Comparison of ENCODE assay signal across 26 cellular contexts in the genomic region with DNA sequence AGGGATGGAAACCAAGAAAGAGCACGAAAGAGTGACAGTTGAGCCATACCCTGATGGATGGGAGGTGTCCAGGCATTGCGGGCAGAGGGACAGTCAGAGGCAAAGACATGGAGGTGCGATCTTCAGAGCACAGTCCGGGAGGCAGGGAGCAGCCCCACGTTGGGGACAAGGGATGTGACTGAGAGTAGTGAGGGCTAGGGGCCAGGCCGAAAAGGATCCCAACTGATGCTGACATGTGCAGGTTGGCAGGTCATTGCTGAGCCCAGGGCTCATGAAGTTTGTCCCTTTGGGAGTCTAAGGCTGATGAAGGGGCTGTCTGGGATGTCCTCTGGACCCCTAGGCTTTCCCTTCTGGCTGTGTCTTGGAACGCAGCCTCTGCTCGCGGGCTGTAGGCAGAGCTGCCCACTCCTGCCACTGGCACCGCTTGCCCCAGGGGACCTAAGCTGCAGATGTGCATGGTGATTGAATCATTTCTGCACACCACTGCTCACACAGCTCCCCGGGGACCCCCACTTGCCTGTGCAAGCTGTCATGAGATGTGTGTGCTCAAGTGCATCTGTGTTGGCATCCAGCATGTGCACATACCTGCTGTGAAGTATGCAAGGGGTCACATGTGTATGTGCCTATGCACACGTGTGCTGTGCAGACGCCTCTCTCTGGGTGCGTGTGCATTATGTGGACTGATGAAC.
A peak's percentile ranks its signal among the peaks of the same experiment; 100 is the strongest.
DNase-seq lines count a peak whose midpoint lies in the region; ATAC-seq and TF ChIP-seq lines count a peak whose summit lies in the region.
"Had no signal": no experiment of that assay in that cellular context is flagged by ENCODE, and none has a peak within 500 bp of the region (broad histone marks: within the 10 kb centered on the region; RNA-seq: fewer than 3 reads in every experiment).

No MANE protein-coding gene starts in this region.

- no peak overlapping the region for H3K27ac Mint-ChIP-seq in memory B cell
- H3K27ac Mint-ChIP-seq: activated CD4-positive, alpha-beta T cell treated with anti-CD3 and anti-CD28 coated beads, Interleukin-2, amount 10 ng/mL, durations not matched to agents 7 days and 5 days; progenitor cell of endocrine pancreas had no signal

- TF ChIP-seq CTCF in cardiac muscle cell (IDR thresholded peaks at IDR 0.05; ENCODE audit: low read depth, low read length) (no peak), heart left ventricle (IDR thresholded peaks at IDR 0.05) (no peak), OCI-LY7 (conservative IDR thresholded peaks at IDR 0.05; ENCODE audit: low read length) (no peak), upper lobe of left lung (IDR thresholded peaks at IDR 0.05) (no peak)

- no peaks in the 10 kb centered on the region for H3K9me3 ChIP-seq in cardiac muscle cell (ENCODE audit: low read depth)
- H3K9me3 ChIP-seq in heart left ventricle: no peaks in the 10 kb centered on the region
- no peaks in the 10 kb centered on the region for H3K9me3 ChIP-seq in OCI-LY7 (ENCODE audit: low read length)
- no peaks in the 10 kb centered on the region for H3K9me3 ChIP-seq in upper lobe of left lung
- H3K9me3 ChIP-seq: A549, tibial artery had no signal

- peaks cover 2% of the 10 kb centered on the region for H3K9me3 Mint-ChIP-seq in memory B cell
- H3K9me3 Mint-ChIP-seq: activated CD4-positive, alpha-beta T cell treated with anti-CD3 and anti-CD28 coated beads, Interleukin-2, amount 10 ng/mL, durations not matched to agents 7 days and 5 days; CD4-positive, CD25-positive, alpha-beta regulatory T cell; naive thymus-derived CD4-positive, alpha-beta T cell had no signal

- WGBS in heart left ventricle, 4 donors: 82 to 89% (median 84%) methylated on average over 14 of the region's 14 CpGs
- WGBS in upper lobe of left lung, 2 donors: 88 to 90% methylated on average over 12 to 14 of the region's 14 CpGs

- peak overlapping the region; percentile 85 for H3K27ac ChIP-seq in cardiac muscle cell
- peak overlapping the region in 3 of 12 donors; percentile 75 to 76 (median 75) for H3K27ac ChIP-seq in heart left ventricle
- H3K27ac ChIP-seq in OCI-LY7 (ENCODE audit: low read depth, low read length, poor library complexity, severe bottlenecking): no peak overlapping the region
- peak overlapping the region in 3 of 4 donors; percentile 8 to 65 (median 19) for H3K27ac ChIP-seq in upper lobe of left lung

- POLR2A ChIA-PET in OCI-LY7 (lab: Charles Lee): interaction anchor here (1.4 kb wide), 1 partner anchor 1147 kb away, joined by 4 read pairs; no protein-coding TSS in a partner anchor

- H3K36me3 Mint-ChIP-seq in memory B cell: no peaks in the 10 kb centered on the region
- H3K36me3 Mint-ChIP-seq: CD4-positive, CD25-positive, alpha-beta regulatory T cell had no signal

- ATAC-seq in heart left ventricle (no peak), memory B cell (ENCODE audit: low read depth) (peak; percentile 72), upper lobe of left lung (ENCODE audit: low FRiP score in 2 of 2) (no peak), GM19324 (IDR thresholded peaks at IDR 0.05; ENCODE audit: low FRiP score, unreplicated experiment) (no peak)
- ATAC-seq: A549; HCT116; heart right ventricle; naive thymus-derived CD4-positive, alpha-beta T cell had no signal

- TF ChIP-seq POLR2A in heart left ventricle (IDR thresholded peaks at IDR 0.05): no peak
- TF ChIP-seq POLR2A in upper lobe of left lung (IDR thresholded peaks at IDR 0.05): no peak

- BruUV-seq in OCI-LY7 (replicated peaks; lab: Mats Ljungman, UMichigan): no TSS peak

- H3K27me3 ChIP-seq in cardiac muscle cell (no peaks in the 10 kb centered on the region), heart left ventricle (no peaks in the 10 kb centered on the region), upper lobe of left lung (no peaks in the 10 kb centered on the region)
- H3K27me3 ChIP-seq: heart right ventricle, tibial artery had no signal

- H3K36me3 ChIP-seq in cardiac muscle cell (peaks cover 3% of the 10 kb centered on the region), heart left ventricle (peaks cover 0 to 12% (median 0%) of the 10 kb centered on the region in 9 donors), OCI-LY7 (ENCODE audit: insufficient read depth, low read length) (no peaks in the 10 kb centered on the region; the same call in 1 of the 2 replicates), upper lobe of left lung (peaks cover 0 to 7% (median 2%) of the 10 kb centered on the region in 4 donors)

- no peaks in the 10 kb centered on the region for H3K9me2 ChIP-seq in OCI-LY7 (ENCODE audit: insufficient read depth, low read length)

- peaks cover 8% of the 10 kb centered on the region for H3K4me1 Mint-ChIP-seq in memory B cell

- intact Hi-C loops in heart left ventricle (cut with DNase I): loop anchor here (2.0 to 10.0 kb wide), 17 partner anchors 42 to 1147 kb away; partner anchors contain the start of gene ZMIZ1 (in 3 of the 10)
- intact Hi-C loops in OCI-LY7 (cut with micrococcal nuclease; ENCODE audit: unreplicated experiment): loop anchor here (10.0 kb wide), 1 partner anchor 759 kb away; no protein-coding TSS in a partner anchor

- H2AFZ ChIP-seq in OCI-LY7 (ENCODE audit: low read length): no peak overlapping the region

- H3K27me3 Mint-ChIP-seq in memory B cell: peaks cover 7% of the 10 kb centered on the region
- H3K27me3 Mint-ChIP-seq: activated CD4-positive, alpha-beta T cell treated with anti-CD3 and anti-CD28 coated beads, Interleukin-2, amount 10 ng/mL, durations not matched to agents 7 days and 5 days; CD4-positive, CD25-positive, alpha-beta regulatory T cell; naive thymus-derived CD4-positive, alpha-beta T cell; progenitor cell of endocrine pancreas had no signal

- peaks cover 4% of the 10 kb centered on the region; the same call in 1 of the 2 replicates for H4K20me1 ChIP-seq in OCI-LY7 (ENCODE audit: insufficient read depth, low read length)

- no peaks in the 10 kb centered on the region for H3K79me2 ChIP-seq in OCI-LY7 (ENCODE audit: insufficient read depth, low read depth, low read length)

- peaks cover 31% of the 10 kb centered on the region for H3K4me1 ChIP-seq in cardiac muscle cell (ENCODE audit: low read depth)
- H3K4me1 ChIP-seq in heart left ventricle: peaks cover 0 to 80% (median 55%) of the 10 kb centered on the region in 12 donors
- peaks cover 47% of the 10 kb centered on the region for H3K4me1 ChIP-seq in OCI-LY7 (ENCODE audit: insufficient read depth, low read length, poor library complexity, severe bottlenecking)
- H3K4me1 ChIP-seq in upper lobe of left lung: peaks cover 44 to 72% (median 53%) of the 10 kb centered on the region in 4 donors

- H3K4me3 ChIP-seq in cardiac muscle cell (no peak overlapping the region), heart left ventricle (no peak overlapping the region), OCI-LY7 (ENCODE audit: low read depth, low read length, poor library complexity, severe bottlenecking) (no peak overlapping the region), upper lobe of left lung (no peak overlapping the region)
- H3K4me3 ChIP-seq: A549, heart right ventricle, smooth muscle cell, tibial artery had no signal

- no peak for DNase-seq in cardiac muscle cell (ENCODE audit: low read depth in 1 of 2, low spot score in 1 of 2)
- no peak for DNase-seq in heart left ventricle
- DNase-seq in OCI-LY7 (ENCODE audit: low spot score): peak; percentile 86
- peak; percentile 20 for DNase-seq in memory B cell (ENCODE audit: low spot score in 2 of 2)
- DNase-seq in upper lobe of left lung: no peak
- DNase-seq in NCI-H1105 (lab: John Stamatoyannopoulos, UW): no peak
- no peak for DNase-seq in activated T-cell treated with anti-CD3 and anti-CD28 coated beads, Interleukin-2, amount 50 U/mL, for 48 hours
- DNase-seq: activated CD4-positive, alpha-beta T cell treated with anti-CD3 and anti-CD28 coated beads, Interleukin-2, amount 10 ng/mL, durations not matched to agents 7 days and 5 days; amygdala; CD4-positive, CD25-positive, alpha-beta regulatory T cell; effector memory CD4-positive, alpha-beta T cell; heart right ventricle; Kasumi-1; mammary epithelial cell; naive thymus-derived CD4-positive, alpha-beta T cell; NCI-H1436 treated with DMSO at 0.1 percent for 48 hours; NK-92 treated with Interleukin-12 subunit alpha and Interleukin-12 subunit beta, amount 100 ng/mL, for 24 hours; RPMI8226; stimulated activated CD8-positive, alpha-beta memory T cell treated with anti-CD3 and anti-CD28 coated beads, Interleukin-4, amount 100 ng/mL, for 48 hours; SW 1271; tibial artery had no signal

- CTCF ChIA-PET in OCI-LY7 (lab: Charles Lee; ENCODE audit: unreplicated experiment): interaction anchor here (0.5 to 1.0 kb wide), 3 partner anchors 9 to 257 kb away, joined by 3 read pairs; no protein-coding TSS in a partner anchor

- no peak overlapping the region for H3K4me3 Mint-ChIP-seq in memory B cell
- H3K4me3 Mint-ChIP-seq: activated CD4-positive, alpha-beta T cell treated with anti-CD3 and anti-CD28 coated beads, Interleukin-2, amount 10 ng/mL, durations not matched to agents 7 days and 5 days; CD4-positive, CD25-positive, alpha-beta regulatory T cell; naive thymus-derived CD4-positive, alpha-beta T cell had no signal

- peak overlapping the region; percentile 48 for H3K4me2 ChIP-seq in OCI-LY7 (ENCODE audit: low read length)
- H3K4me2 ChIP-seq: smooth muscle cell had no signal

- no peak for TF ChIP-seq EP300 in upper lobe of left lung (IDR thresholded peaks at IDR 0.05)

Comparison
In these comparisons a context has a peak if more than half of its experiments do, and no peak if none do; other contexts are left out.
1. DNase-seq: peak in OCI-LY7 (single experiment) and memory B cell (2 of 2); none in cardiac muscle cell (0 of 2), heart left ventricle (0 of 5), upper lobe of left lung (0 of 2), NCI-H1105 (single experiment) and activated T-cell treated with anti-CD3 and anti-CD28 coated beads, Interleukin-2, amount 50 U/mL, for 48 hours (0 of 2).